14 cellular contexts compared by ENCODE assay signal in the genomic region with DNA sequence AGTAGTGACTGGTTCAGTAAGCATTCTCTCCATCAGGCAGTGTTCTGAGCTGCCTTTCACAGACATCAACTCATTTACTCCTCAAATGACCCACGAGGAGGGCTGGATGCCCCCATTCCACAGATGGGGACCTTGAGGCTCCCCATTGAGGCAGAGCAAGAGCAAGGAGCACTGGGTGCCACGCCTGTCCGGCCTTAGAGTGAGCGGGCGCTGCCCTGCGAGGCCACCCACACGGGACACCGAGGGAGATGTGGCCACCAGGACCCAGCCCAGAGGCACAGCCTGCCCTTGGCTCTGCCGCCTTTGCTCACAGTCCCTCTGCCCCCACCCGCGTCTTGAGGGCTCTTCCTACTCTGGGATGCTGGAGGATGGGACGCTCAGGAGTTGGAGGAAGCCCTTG. TPM values are rescaled to one million over a fixed set of nuclear protein-coding genes. Genes with fewer than 3 reads are reported as not detected.
DNase-seq lines count a peak whose midpoint lies in the region; ATAC-seq, FAIRE-seq and TF ChIP-seq lines count a peak whose summit lies in the region.
"Had no signal": no experiment of that assay in that cellular context is flagged by ENCODE, and none has a peak within 500 bp of the region (broad histone marks: within the 10 kb centered on the region; RNA-seq: fewer than 3 reads in every experiment).

No MANE protein-coding gene starts in this region.

- intact Hi-C loops in GM12878 (cut with micrococcal nuclease; ENCODE audit: unreplicated experiment) = loop anchor here (1.0 kb wide), 1 partner anchor 44 kb away; no protein-coding TSS in a partner anchor

- peaks cover 43% of the 10 kb centered on the region for H3K4me1 Mint-ChIP-seq in nephron

- H4K20me1 ChIP-seq in DND-41 (ENCODE audit: insufficient read depth, low read length) (peaks cover 74% of the 10 kb centered on the region), GM12878 (ENCODE audit: control insufficient read depth, insufficient read depth) (no peaks in the 10 kb centered on the region; the same call in 1 of the 2 replicates)

- CTCF ChIA-PET in A549 (lab: Yijun Ruan, JAX) = interaction anchor here (1.1 to 1.5 kb wide), 3 partner anchors 30 to 79 kb away, joined by 4 to 9 read pairs (median 6); no protein-coding TSS in a partner anchor
- CTCF ChIA-PET in GM12878 (lab: Yijun Ruan, JAX) = interaction anchor here (1.3 to 1.4 kb wide), 2 partner anchors 30 to 78 kb away, joined by 4 to 5 read pairs; no protein-coding TSS in a partner anchor

- H3K79me2 ChIP-seq in DND-41 (ENCODE audit: insufficient read depth, low read length) = peaks cover 76% of the 10 kb centered on the region
- H3K79me2 ChIP-seq in GM12878 (ENCODE audit: control insufficient read depth, insufficient read depth, low read length) = peaks cover 62% of the 10 kb centered on the region

- ATAC-seq in A549 (no peak), DND-41 (ENCODE audit: insufficient read depth, low read depth) (no peak), GM12878 (peak; percentile 1; the same call in 2 of the 3 replicates), HG02678 (IDR thresholded peaks at IDR 0.05; ENCODE audit: unreplicated experiment) (no peak)
- ATAC-seq: gastroesophageal sphincter had no signal

- no peaks in the 10 kb centered on the region for H3K27me3 ChIP-seq in DND-41 (ENCODE audit: insufficient read depth, low read length, poor library complexity)
- H3K27me3 ChIP-seq in GM12878 (replicated peaks in 1 of 2; ENCODE audit: control insufficient read depth in 2 of 2, insufficient read depth in 2 of 2, low read length in 1 of 2) = no peaks in the 10 kb centered on the region
- H3K27me3 ChIP-seq: gastroesophageal sphincter had no signal

- H3K4me2 ChIP-seq in A549 (peak overlapping the region; percentile 30; the same call in 1 of the 3 replicates), DND-41 (ENCODE audit: insufficient read depth, low read length) (peak overlapping the region; percentile 96), GM12878 (ENCODE audit: control insufficient read depth, insufficient read depth) (peak overlapping the region; percentile 93)

- H3K36me3 ChIP-seq in DND-41 (ENCODE audit: insufficient read depth, low read length) (peaks cover 10% of the 10 kb centered on the region; the same call in 1 of the 2 replicates), GM12878 (ENCODE audit: control insufficient read depth in 2 of 2, insufficient read depth in 2 of 2, low read length in 1 of 2) (no peaks in the 10 kb centered on the region; a peak in 1 of 4 replicates)
- H3K36me3 ChIP-seq: neutrophil had no signal

- H2AFZ ChIP-seq in DND-41 (ENCODE audit: low read depth, low read length) (no peak overlapping the region), GM12878 (ENCODE audit: control insufficient read depth, low read depth, low read length) (no peak overlapping the region)

- H3K36me3 Mint-ChIP-seq in nephron (ENCODE audit: low read depth) = no peaks in the 10 kb centered on the region

- H3K27me3 Mint-ChIP-seq in nephron (ENCODE audit: low read depth) = peaks cover 4% of the 10 kb centered on the region

- SMC1A ChIA-PET in GM12878 (lab: Charles Lee; ENCODE audit: uncharacterized antibody, unreplicated experiment) = interaction anchor here (1.3 to 1.5 kb wide), 2 partner anchors 45 to 78 kb away, joined by 3 to 6 read pairs; no protein-coding TSS in a partner anchor

- H3K27ac ChIP-seq in A549 = no peak overlapping the region; a peak in 1 of 6 replicates
- H3K27ac ChIP-seq in DND-41 (ENCODE audit: low read length) = no peak overlapping the region
- peak overlapping the region; percentile 66 for H3K27ac ChIP-seq in GM12878 (ENCODE audit: control insufficient read depth, insufficient read depth)
- H3K27ac ChIP-seq: gastroesophageal sphincter, neutrophil had no signal

- H3K9me3 ChIP-seq in A549 (no peaks in the 10 kb centered on the region), DND-41 (ENCODE audit: insufficient read depth, low read length, severe bottlenecking) (no peaks in the 10 kb centered on the region), GM12878 (replicated peaks; ENCODE audit: control insufficient read depth, insufficient read depth, low read length) (no peaks in the 10 kb centered on the region)
- H3K9me3 ChIP-seq: gastroesophageal sphincter, neutrophil had no signal

- RAD21 ChIA-PET in GM12878 (lab: Charles Lee; ENCODE audit: unreplicated experiment) = interaction anchor here (1.4 kb wide), 1 partner anchor 23 kb away, joined by 3 read pairs; no protein-coding TSS in a partner anchor

- DNase-seq in A549 (ENCODE audit: low read depth in 1 of 2, low spot score in 1 of 2) (no peak), DND-41 (no peak), GM12878 (ENCODE audit: low read depth, low spot score) (no peak), COLO668 (lab: John Stamatoyannopoulos, UW; ENCODE audit: unreplicated experiment) (no peak), NCI-H1092 (lab: John Stamatoyannopoulos, UW) (no peak)
- no peak for DNase-seq in activated CD4-positive, CD25-positive, alpha-beta regulatory T cell (lab: John Stamatoyannopoulos, UW)
- DNase-seq: activated CD4-positive, alpha-beta T cell treated with anti-CD3 and anti-CD28 coated beads for 48 hours; kidney glomerular epithelial cell; NCI-H2081; stimulated activated CD4-positive, alpha-beta T cell treated with anti-CD3 and anti-CD28 coated beads, Interleukin-15, amount 100 ng/mL, for 24 hours had no signal

- H3K9ac ChIP-seq in DND-41 (ENCODE audit: low read depth, low read length) (0 out of 2 replicates have a peak overlapping the region, but pooled peaks have one; percentile 73), GM12878 (ENCODE audit: control insufficient read depth, insufficient read depth, low read length) (peak overlapping the region; percentile 54)

- peak overlapping the region; percentile 70 to 80 (median 79) for H3K4me3 Mint-ChIP-seq in nephron

- no peaks in the 10 kb centered on the region for H3K9me3 Mint-ChIP-seq in nephron

- no TSS peak for BruUV-seq in GM12878 (replicated peaks; lab: Mats Ljungman, UMichigan)

- H3K4me3 ChIP-seq in A549 (no peak overlapping the region), DND-41 (ENCODE audit: low read depth in 1 of 2, low read length in 2 of 2) (no peak overlapping the region), GM12878 (peak overlapping the region; percentile 75)

- H3K4me1 ChIP-seq in A549 (peaks cover 42% of the 10 kb centered on the region), DND-41 (ENCODE audit: insufficient read depth, low read length) (peaks cover 45% of the 10 kb centered on the region), GM12878 (ENCODE audit: control insufficient read depth, insufficient read depth, low read length) (peaks cover 39% of the 10 kb centered on the region)

- TF ChIP-seq CTCF in A549 (IDR thresholded peaks at IDR 0.05) = no peak
- no peak for TF ChIP-seq CTCF in DND-41 (IDR thresholded peaks at IDR 0.05; ENCODE audit: borderline replicate concordance, extremely low read depth, low read length, poor library complexity, severe bottlenecking)
- TF ChIP-seq CTCF in GM12878 (IDR thresholded peaks at IDR 0.05 in 2 of 3, conservative IDR thresholded peaks at IDR 0.05 in 1 of 3; ENCODE audit: control insufficient read depth in 2 of 3, extremely low read depth in 1 of 3, insufficient read depth in 1 of 3, low read depth in 3 of 3, low read length in 3 of 3) = no peak
- TF ChIP-seq CTCF in nephron (IDR thresholded peaks at IDR 0.05; ENCODE audit: unreplicated experiment in 3 of 3) = no peak

- no peak overlapping the region for H3K27ac Mint-ChIP-seq in nephron

- no peak for FAIRE-seq in A549 (lab: Jason Lieb, UNC)
- FAIRE-seq in GM12878 (lab: Jason Lieb, UNC) = no peak

- TF ChIP-seq POLR2A in A549 (IDR thresholded peaks at IDR 0.05; ENCODE audit: low read length) = no peak
- no peak; the same call in 1 of the 2 replicates for TF ChIP-seq POLR2A in GM12878 (IDR thresholded peaks at IDR 0.05; ENCODE audit: low read depth, low read length)

- WGBS in A549 (ENCODE audit: missing lambda C conversion rate) = 85% methylated on average over 12 of the region's 12 CpGs
- 84% methylated on average over 12 of the region's 12 CpGs for WGBS in GM12878 (ENCODE audit: insufficient coverage, insufficient replicate concordance, low lambda C conversion rate, missing lambda C conversion rate)

- in situ Hi-C loops in GM12878 (cut with MboI) = no loop called here

- POLR2A ChIA-PET in A549 (lab: Yijun Ruan, JAX) (no interaction called here), GM12878 (lab: Charles Lee) (interaction anchor here (0.5 kb wide), 2 partner anchors 22 to 26 kb away, joined by 3 read pairs; no protein-coding TSS in a partner anchor)

- TF ChIP-seq EP300 in A549 (IDR thresholded peaks at IDR 0.05) = no peak
- no peak for TF ChIP-seq EP300 in GM12878 (IDR thresholded peaks at IDR 0.05; ENCODE audit: borderline replicate concordance in 1 of 2, control insufficient read depth in 1 of 2, low read depth in 2 of 2, low read length in 2 of 2)

- TF ChIP-seq RAD21 in A549 (conservative IDR thresholded peaks at IDR 0.05 in 1 of 2, IDR thresholded peaks at IDR 0.05 in 1 of 2) = no peak
- TF ChIP-seq RAD21 in GM12878 (IDR thresholded peaks at IDR 0.05; ENCODE audit: insufficient read depth, low read depth, low read length) = no peak

TF ChIP-seq in A549, 52 proteins besides CTCF, POLR2A, EP300 and RAD21 (continues in another document):
- TF ChIP-seq POLR2AphosphoS2 (conservative IDR thresholded peaks at IDR 0.05; ENCODE audit: low read length) = no peak

RNA-seq across cellular contexts. Expression of gene FBRSL1, which starts 3.0 kb away (rescaled TPM):
- polyA plus RNA-seq in A549 (2011; rRNA removed) (2.7 and 3.0 TPM in 2 replicates), A549 (2017; fragmentation: RNase III; extraction: RNeasy Plus Mini Kit Qiagen cat#74134 plus additional on column Dnase treatment) (28.5 to 37.8 TPM (median 32.8 TPM) in 3 replicates), GM12878 (2011; rRNA removed) (0.40 and 0.81 TPM in 2 replicates), GM12878 (2014; fragmentation: Illumina TruSeq; extraction: Trizol) (1.1 and 12.3 TPM in 2 replicates), GM12878 (2014; fragmentation: Nextera tagmentation; extraction: Ambion mirVana) (under 1 TPM; 0.19 to 0.58 TPM), GM12878 (2014; rRNA removed) (19.9 and 29.3 TPM in 2 replicates), GM12878 (2016; fragmentation: Nextera tagmentation; extraction: Ambion mirVana) (1 to 10 TPM; 1.4 to 1.9 TPM)
- 13.4 and 22.4 TPM in 2 replicates for polyA plus RNA-seq in A549 (2012; cell fraction: cytosol; rRNA removed)
- polyA plus RNA-seq in A549 (2012; cell fraction: nucleus; rRNA removed) = 53.8 and 59.8 TPM in 2 replicates
- 3.4 and 3.6 TPM in 2 replicates for polyA minus RNA-seq in A549 (2011; rRNA and poly(A)+ RNA removed)
- total RNA-seq in GM12878 (2013; cell fraction: nucleolus; rRNA removed) = 30.6 and 38.6 TPM in 2 replicates
- total RNA-seq in GM12878 (2014; rRNA removed) (4.5 and 6.3 TPM in 2 replicates), GM12878 (2014; rRNA removed; fragmentation: Illumina TruSeq; extraction: Trizol) (2.0 and 6.7 TPM in 2 replicates), GM12878 (2021) (53.4 and 55.1 TPM in 2 replicates)
- 34.4 TPM for polyA plus RNA-seq in GM12878 (2011; ENCODE audit: low read depth)
- polyA plus RNA-seq in GM12878 (2011; cell fraction: cytosol; rRNA removed) = 2.6 and 7.9 TPM in 2 replicates
- polyA plus RNA-seq in GM12878 (2011; cell fraction: nucleus; rRNA removed) = 17.0 and 38.4 TPM in 2 replicates
- 21.0 and 21.8 TPM in 2 replicates for polyA plus RNA-seq in GM12878 (2012)
- 0.59 and 2.1 TPM in 2 replicates for polyA minus RNA-seq in GM12878 (2011; rRNA and poly(A)+ RNA removed)
- 7.5 and 13.1 TPM in 2 replicates for polyA minus RNA-seq in GM12878 (2011; cell fraction: cytosol; rRNA and poly(A)+ RNA removed)
- 2.8 and 6.9 TPM in 2 replicates for polyA minus RNA-seq in GM12878 (2011; cell fraction: nucleus; rRNA and poly(A)+ RNA removed)

Comparison
In these comparisons a context has a peak if more than half of its experiments do, and no peak if none do; other contexts are left out.
1. H3K4me2 ChIP-seq: peak in every context shown above with its lines; median percentile 96 in DND-41; 93 in GM12878; 30 in A549.